ENCODE assay signal across 9 cellular contexts in genomic region chr2:101036562-101036961, GRCh38. TPM values are rescaled to one million over a fixed set of nuclear protein-coding genes. Genes with fewer than 3 reads are reported as not detected.
A peak's percentile ranks its signal among the peaks of the same experiment; 100 is the strongest.
DNase-seq lines count a peak whose midpoint lies in the region; ATAC-seq and TF ChIP-seq lines count a peak whose summit lies in the region.
"Had no signal": no experiment of that assay in that cellular context is flagged by ENCODE, and none has a peak within 500 bp of the region (broad histone marks: within the 10 kb centered on the region; RNA-seq: fewer than 3 reads in every experiment).

No MANE protein-coding gene starts in this region.

- CTCF ChIA-PET in activated CD8-positive, alpha-beta memory T cell treated with anti-CD3 and anti-CD28 coated beads, Interleukin-2, amount 10 ng/mL, durations not matched to agents 7 days and 5 days (lab: Charles Lee): interaction anchor here (0.8 to 1.8 kb wide), 6 partner anchors 22 to 182 kb away, joined by 3 to 6 read pairs (median 4); no protein-coding TSS in a partner anchor

- no peaks in the 10 kb centered on the region for H4K20me1 ChIP-seq in fibroblast of lung (ENCODE audit: control insufficient read depth, extremely low read depth, insufficient read depth, low read length)

- H3K4me3 ChIP-seq in fibroblast of lung (replicated peaks in 1 of 4; ENCODE audit: control extremely low read depth in 1 of 4, insufficient read depth in 1 of 4, low read depth in 3 of 4, low read length in 4 of 4) (no peak overlapping the region), thoracic aorta (no peak overlapping the region)

- no peak overlapping the region for H3K9ac ChIP-seq in fibroblast of lung (ENCODE audit: insufficient read depth, low read length)

- peaks cover 4% of the 10 kb centered on the region for H3K36me3 ChIP-seq in fibroblast of lung (ENCODE audit: control insufficient read depth, insufficient read depth, low read length)
- peaks cover 39% of the 10 kb centered on the region for H3K36me3 ChIP-seq in thoracic aorta

- H3K27ac ChIP-seq in fibroblast of lung (ENCODE audit: insufficient read depth, low read length) (no peak overlapping the region), thoracic aorta (no peak overlapping the region)

- H3K79me2 ChIP-seq in fibroblast of lung (ENCODE audit: control insufficient read depth, insufficient read depth, low read length): no peaks in the 10 kb centered on the region

- no peaks in the 10 kb centered on the region for H3K4me1 Mint-ChIP-seq in activated CD8-positive, alpha-beta memory T cell treated with anti-CD3 and anti-CD28 coated beads, Interleukin-2, amount 10 ng/mL, durations not matched to agents 7 days and 5 days
- H3K4me1 Mint-ChIP-seq: natural killer cell had no signal

- H3K36me3 Mint-ChIP-seq in activated CD8-positive, alpha-beta memory T cell treated with anti-CD3 and anti-CD28 coated beads, Interleukin-2, amount 10 ng/mL, durations not matched to agents 7 days and 5 days: no peaks in the 10 kb centered on the region
- H3K36me3 Mint-ChIP-seq: natural killer cell had no signal

- H3K27ac Mint-ChIP-seq in activated CD8-positive, alpha-beta memory T cell treated with anti-CD3 and anti-CD28 coated beads, Interleukin-2, amount 10 ng/mL, durations not matched to agents 7 days and 5 days: no peak overlapping the region
- H3K27ac Mint-ChIP-seq: natural killer cell had no signal

- no peaks in the 10 kb centered on the region for H3K9me3 Mint-ChIP-seq in activated CD8-positive, alpha-beta memory T cell treated with anti-CD3 and anti-CD28 coated beads, Interleukin-2, amount 10 ng/mL, durations not matched to agents 7 days and 5 days (ENCODE audit: low read depth)
- H3K9me3 Mint-ChIP-seq: natural killer cell had no signal

- no peak overlapping the region for H2AFZ ChIP-seq in fibroblast of lung (ENCODE audit: low read length)

- no peak overlapping the region for H3K4me2 ChIP-seq in fibroblast of lung (ENCODE audit: extremely low read depth, insufficient read depth, low read length)

- H3K4me1 ChIP-seq in fibroblast of lung (ENCODE audit: control insufficient read depth, extremely low read depth, insufficient read depth, low read length): no peaks in the 10 kb centered on the region
- no peaks in the 10 kb centered on the region for H3K4me1 ChIP-seq in thoracic aorta (ENCODE audit: control insufficient read depth in 1 of 2, low read depth in 2 of 2)

- H3K9me3 ChIP-seq in fibroblast of lung (ENCODE audit: control insufficient read depth, insufficient read depth, low read depth, low read length) (no peaks in the 10 kb centered on the region), thoracic aorta (no peaks in the 10 kb centered on the region)

- TF ChIP-seq CTCF in fibroblast of lung (conservative IDR thresholded peaks at IDR 0.05 in 1 of 2, IDR thresholded peaks at IDR 0.05 in 1 of 2; ENCODE audit: low read depth in 1 of 2, low read length in 2 of 2) (peak; percentile 5 to 60), thoracic aorta (IDR thresholded peaks at IDR 0.05) (peak; percentile 60)

- H3K27me3 Mint-ChIP-seq in activated CD8-positive, alpha-beta memory T cell treated with anti-CD3 and anti-CD28 coated beads, Interleukin-2, amount 10 ng/mL, durations not matched to agents 7 days and 5 days: peaks cover 6% of the 10 kb centered on the region

- no peak overlapping the region for H3K4me3 Mint-ChIP-seq in activated CD8-positive, alpha-beta memory T cell treated with anti-CD3 and anti-CD28 coated beads, Interleukin-2, amount 10 ng/mL, durations not matched to agents 7 days and 5 days
- H3K4me3 Mint-ChIP-seq: natural killer cell had no signal

- H3K27me3 ChIP-seq in fibroblast of lung (ENCODE audit: control insufficient read depth, insufficient read depth, low read length) (no peaks in the 10 kb centered on the region), thoracic aorta (replicated peaks; ENCODE audit: insufficient read depth) (no peaks in the 10 kb centered on the region)

- ATAC-seq in thoracic aorta (ENCODE audit: insufficient number of reproducible peaks, low FRiP score, low read depth): no peak
- ATAC-seq in GM18867 (IDR thresholded peaks at IDR 0.05; ENCODE audit: unreplicated experiment): no peak
- ATAC-seq in activated CD8-positive, alpha-beta memory T cell treated with anti-CD3 and anti-CD28 coated beads, Interleukin-2, amount 10 ng/mL, durations not matched to agents 7 days and 5 days: no peak
- ATAC-seq: natural killer cell had no signal

- DNase-seq in NOMO-1 treated with DMSO at 0.1 percent for 48 hours (lab: John Stamatoyannopoulos, UW; ENCODE audit: unreplicated experiment) (peak; percentile 30), NOMO-1 treated with dmso at 0.1 percent for 144 hours (lab: John Stamatoyannopoulos, UW; ENCODE audit: unreplicated experiment) (no peak), OCI-M1 (lab: John Stamatoyannopoulos, UW) (peak; percentile 59), fibroblast of lung (ENCODE audit: low read depth in 2 of 2) (peak; percentile 21 to 67), thoracic aorta (ENCODE audit: low spot score) (no peak), NCI-H82 (lab: John Stamatoyannopoulos, UW) (no peak)
- no peak for DNase-seq in activated CD8-positive, alpha-beta memory T cell treated with anti-CD3 and anti-CD28 coated beads, Interleukin-2, amount 10 ng/mL, durations not matched to agents 7 days and 5 days
- DNase-seq: natural killer cell had no signal

RNA-seq across cellular contexts. Expression of gene RPL31, which starts 34.5 kb away (rescaled TPM):
- total RNA-seq in fibroblast of lung: 1,159 and 1,348 TPM in 2 replicates
- polyA plus RNA-seq in fibroblast of lung: 2,177 and 2,636 TPM in 2 replicates
- polyA plus RNA-seq in fibroblast of lung (2012): 2,504 and 3,434 TPM in 2 replicates
- polyA minus RNA-seq in fibroblast of lung (ENCODE audit: low replicate concordance): 260 and 319 TPM in 2 replicates
- total RNA-seq in thoracic aorta: 100 to 1,000 TPM; 511 to 520 TPM
- 1,000 to 10,000 TPM; 1,012 to 1,324 TPM for total RNA-seq in activated CD8-positive, alpha-beta memory T cell treated with anti-CD3 and anti-CD28 coated beads, Interleukin-2, amount 10 ng/mL, durations not matched to agents 7 days and 5 days

Comparison
In these comparisons a context has a peak if more than half of its experiments do, and no peak if none do; other contexts are left out.
1. DNase-seq: peak in NOMO-1 treated with DMSO at 0.1 percent for 48 hours (single experiment), OCI-M1 (single experiment) and fibroblast of lung (2 of 2); none in NOMO-1 treated with dmso at 0.1 percent for 144 hours (single experiment), thoracic aorta (single experiment), NCI-H82 (single experiment) and activated CD8-positive, alpha-beta memory T cell treated with anti-CD3 and anti-CD28 coated beads, Interleukin-2, amount 10 ng/mL, durations not matched to agents 7 days and 5 days (single experiment).